In genomic region chr3:108092556-108092955, GRCh38 we compare ENCODE assay signal across 17 cellular contexts. TPM values are rescaled to one million over a fixed set of nuclear protein-coding genes. Genes with fewer than 3 reads are reported as not detected.
DNase-seq lines count a peak whose midpoint lies in the region; ATAC-seq and TF ChIP-seq lines count a peak whose summit lies in the region.
"Had no signal": no experiment of that assay in that cellular context is flagged by ENCODE, and none has a peak within 500 bp of the region (broad histone marks: within the 10 kb centered on the region; RNA-seq: fewer than 3 reads in every experiment).

No MANE protein-coding gene starts in this region.

- no peak overlapping the region for H3K4me3 ChIP-seq in heart left ventricle
- H3K4me3 ChIP-seq: right lobe of liver, SK-N-MC, uterus had no signal

- H3K36me3 Mint-ChIP-seq in activated CD4-positive, alpha-beta T cell treated with anti-CD3 and anti-CD28 coated beads, Interleukin-2, amount 10 ng/mL, durations not matched to agents 24 days and 14 days (ENCODE audit: low read depth): peaks cover 8% of the 10 kb centered on the region
- H3K36me3 Mint-ChIP-seq in IgD-negative memory B cell (no peaks in the 10 kb centered on the region), nephron progenitor cell (ENCODE audit: low read depth) (no peaks in the 10 kb centered on the region)
- H3K36me3 Mint-ChIP-seq in activated naive CD8-positive, alpha-beta T cell treated with anti-CD3 and anti-CD28 coated beads, Interleukin-2, amount 10 ng/mL, durations not matched to agents 7 days and 5 days: peaks cover 6% of the 10 kb centered on the region

- H3K9me3 Mint-ChIP-seq in activated CD4-positive, alpha-beta T cell treated with anti-CD3 and anti-CD28 coated beads, Interleukin-2, amount 10 ng/mL, durations not matched to agents 24 days and 14 days: peaks cover 7% of the 10 kb centered on the region
- no peaks in the 10 kb centered on the region for H3K9me3 Mint-ChIP-seq in IgD-negative memory B cell
- H3K9me3 Mint-ChIP-seq in activated naive CD8-positive, alpha-beta T cell treated with anti-CD3 and anti-CD28 coated beads, Interleukin-2, amount 10 ng/mL, durations not matched to agents 7 days and 5 days: no peaks in the 10 kb centered on the region
- peaks cover 10% of the 10 kb centered on the region for H3K9me3 Mint-ChIP-seq in nephron progenitor cell

- intact Hi-C loops in activated CD4-positive, alpha-beta T cell treated with anti-CD3 and anti-CD28 coated beads, Interleukin-2, amount 10 ng/mL, durations not matched to agents 24 days and 14 days (cut with micrococcal nuclease): loop anchor here (1.0 kb wide), 1 partner anchor 8 kb away; no protein-coding TSS in a partner anchor
- intact Hi-C loops in heart left ventricle (cut with DNase I): loop anchor here in 7 of 10 donors (5.0 to 10.0 kb wide), 5 partner anchors 108 to 155 kb away; partner anchors contain the start of gene IFT57 (in 7 of the 7)

- no peak for DNase-seq in activated CD4-positive, alpha-beta T cell treated with anti-CD3 and anti-CD28 coated beads, Interleukin-2, amount 10 ng/mL, durations not matched to agents 24 days and 14 days
- no peak for DNase-seq in activated CD4-positive, alpha-beta T cell treated with anti-CD3 and anti-CD28 coated beads for 48 hours
- DNase-seq in activated naive CD8-positive, alpha-beta T cell treated with anti-CD3 and anti-CD28 coated beads, Interleukin-2, amount 10 ng/mL, durations not matched to agents 7 days and 5 days: no peak
- DNase-seq in nephron progenitor cell (no peak), heart left ventricle (no peak), RPMI8226 (no peak)
- DNase-seq: effector CD4-positive, alpha-beta T cell; left ventricle myocardium superior; NCI-H1048; right lobe of liver; stimulated activated CD4-positive, alpha-beta T cell treated with anti-CD3 and anti-CD28 coated beads, Interleukin-2, amount 100 ng/mL, for 48 hours; uterus had no signal

- peaks cover 42% of the 10 kb centered on the region for H3K4me1 Mint-ChIP-seq in activated CD4-positive, alpha-beta T cell treated with anti-CD3 and anti-CD28 coated beads, Interleukin-2, amount 10 ng/mL, durations not matched to agents 24 days and 14 days
- H3K4me1 Mint-ChIP-seq in IgD-negative memory B cell (peaks cover 28 to 33% (median 33%) of the 10 kb centered on the region in 3 donors), nephron progenitor cell (peaks cover 17% of the 10 kb centered on the region)
- peaks cover 38% of the 10 kb centered on the region for H3K4me1 Mint-ChIP-seq in activated naive CD8-positive, alpha-beta T cell treated with anti-CD3 and anti-CD28 coated beads, Interleukin-2, amount 10 ng/mL, durations not matched to agents 7 days and 5 days

- H3K9me3 ChIP-seq in heart left ventricle: no peaks in the 10 kb centered on the region
- H3K9me3 ChIP-seq: right lobe of liver, uterus had no signal

- POLR2A ChIA-PET in activated naive CD8-positive, alpha-beta T cell treated with anti-CD3 and anti-CD28 coated beads, Interleukin-2, amount 10 ng/mL, durations not matched to agents 7 days and 5 days (lab: Charles Lee): interaction anchor here (1.0 to 2.9 kb wide), 5 partner anchors 9 to 33 kb away, joined by 3 to 15 read pairs (median 3); no protein-coding TSS in a partner anchor

- TF ChIP-seq CTCF in nephron progenitor cell (IDR thresholded peaks at IDR 0.05): no peak
- no peak for TF ChIP-seq CTCF in heart left ventricle (IDR thresholded peaks at IDR 0.05)

- 66 to 89% (median 83%) methylated on average over 4 of the region's 4 CpGs for WGBS in heart left ventricle, 4 donors

- no peaks in the 10 kb centered on the region for H3K27me3 ChIP-seq in heart left ventricle
- H3K27me3 ChIP-seq: right lobe of liver, uterus had no signal

- peaks cover 0 to 29% (median 15%) of the 10 kb centered on the region in 12 donors for H3K4me1 ChIP-seq in heart left ventricle
- H3K4me1 ChIP-seq: uterus had no signal

- peak overlapping the region; percentile 43 for H3K27ac Mint-ChIP-seq in activated CD4-positive, alpha-beta T cell treated with anti-CD3 and anti-CD28 coated beads, Interleukin-2, amount 10 ng/mL, durations not matched to agents 24 days and 14 days
- peak overlapping the region; percentile 59 to 95 (median 89) for H3K27ac Mint-ChIP-seq in IgD-negative memory B cell
- peak overlapping the region; percentile 16 for H3K27ac Mint-ChIP-seq in activated naive CD8-positive, alpha-beta T cell treated with anti-CD3 and anti-CD28 coated beads, Interleukin-2, amount 10 ng/mL, durations not matched to agents 7 days and 5 days
- no peak overlapping the region for H3K27ac Mint-ChIP-seq in nephron progenitor cell
- H3K27ac Mint-ChIP-seq: GM23338 had no signal

- TF ChIP-seq POLR2A in heart left ventricle (IDR thresholded peaks at IDR 0.05): no peak

- peak overlapping the region; percentile 83 for H3K4me3 Mint-ChIP-seq in activated CD4-positive, alpha-beta T cell treated with anti-CD3 and anti-CD28 coated beads, Interleukin-2, amount 10 ng/mL, durations not matched to agents 24 days and 14 days
- peak overlapping the region in 2 of 4 donors; percentile 95 to 100 for H3K4me3 Mint-ChIP-seq in IgD-negative memory B cell
- no peak overlapping the region for H3K4me3 Mint-ChIP-seq in activated naive CD8-positive, alpha-beta T cell treated with anti-CD3 and anti-CD28 coated beads, Interleukin-2, amount 10 ng/mL, durations not matched to agents 7 days and 5 days
- peak overlapping the region; percentile 86 for H3K4me3 Mint-ChIP-seq in nephron progenitor cell

- ATAC-seq in activated naive CD8-positive, alpha-beta T cell treated with anti-CD3 and anti-CD28 coated beads, Interleukin-2, amount 10 ng/mL, durations not matched to agents 7 days and 5 days (ENCODE audit: low read depth): no peak
- no peak for ATAC-seq in heart left ventricle
- ATAC-seq in GM19467 (IDR thresholded peaks at IDR 0.05; ENCODE audit: unreplicated experiment): no peak
- ATAC-seq: activated CD4-positive, CD25-positive, alpha-beta regulatory T cell treated with anti-CD3 and anti-CD28 coated beads, Interleukin-2, amount 50 U/mL, for 24 hours; GM23338; left ventricle myocardium superior; right lobe of liver had no signal

- H3K27me3 Mint-ChIP-seq in activated CD4-positive, alpha-beta T cell treated with anti-CD3 and anti-CD28 coated beads, Interleukin-2, amount 10 ng/mL, durations not matched to agents 24 days and 14 days: no peaks in the 10 kb centered on the region
- H3K27me3 Mint-ChIP-seq in IgD-negative memory B cell (peaks cover 1% of the 10 kb centered on the region), nephron progenitor cell (ENCODE audit: low read depth, poor library complexity) (peaks cover 38% of the 10 kb centered on the region)
- no peaks in the 10 kb centered on the region for H3K27me3 Mint-ChIP-seq in activated naive CD8-positive, alpha-beta T cell treated with anti-CD3 and anti-CD28 coated beads, Interleukin-2, amount 10 ng/mL, durations not matched to agents 7 days and 5 days

- H3K27ac ChIP-seq in heart left ventricle: no peak overlapping the region
- H3K27ac ChIP-seq: right lobe of liver, SK-N-MC, uterus had no signal

- no peaks in the 10 kb centered on the region for H3K36me3 ChIP-seq in heart left ventricle
- H3K36me3 ChIP-seq: right lobe of liver, uterus had no signal

RNA-seq across cellular contexts. Expression of gene CD47, which starts 1.7 kb away (rescaled TPM):
- total RNA-seq in activated CD4-positive, alpha-beta T cell treated with anti-CD3 and anti-CD28 coated beads, Interleukin-2, amount 10 ng/mL, durations not matched to agents 24 days and 14 days: 104 and 109 TPM in 2 replicates
- 147 TPM for polyA plus RNA-seq in IgD-negative memory B cell
- total RNA-seq in activated naive CD8-positive, alpha-beta T cell treated with anti-CD3 and anti-CD28 coated beads, Interleukin-2, amount 10 ng/mL, durations not matched to agents 7 days and 5 days: 100 to 1,000 TPM; 154 to 157 TPM
- 10 to 100 TPM; 34.4 to 80.6 (median 45.2) TPM for total RNA-seq in heart left ventricle
- polyA plus RNA-seq in heart left ventricle: 10 to 100 TPM; 27.7 to 29.3 TPM
